In the genomic region with DNA sequence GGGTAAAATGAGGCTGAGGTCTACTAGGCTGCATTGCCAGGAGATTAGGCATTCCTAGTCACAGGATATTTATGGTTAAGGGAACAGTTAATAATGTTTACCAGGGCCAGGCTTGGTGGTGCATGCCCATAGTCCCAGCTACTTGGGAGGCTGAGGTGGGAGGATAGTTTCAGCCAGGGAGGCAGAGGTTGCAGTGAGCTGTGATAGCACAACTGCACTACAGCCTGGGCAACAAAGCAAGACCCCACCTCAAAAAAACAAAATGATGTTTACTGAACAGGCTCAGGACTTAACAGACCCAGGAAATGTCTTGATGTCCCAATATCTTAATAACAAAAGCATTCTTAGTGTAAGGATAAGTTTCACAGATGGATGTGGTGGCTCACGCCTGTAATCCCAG, we compare ENCODE assay signal across 24 cellular contexts. TPM values are rescaled to one million over a fixed set of nuclear protein-coding genes. Genes with fewer than 3 reads are reported as not detected.
"Had no signal": no experiment of that assay in that cellular context is flagged by ENCODE, and none has a peak within 500 bp of the region (broad histone marks: within the 10 kb centered on the region; RNA-seq: fewer than 3 reads in every experiment).

No MANE protein-coding gene starts in this region.

- H3K4me1 ChIP-seq: breast epithelium had no signal

- H3K9me3 ChIP-seq: breast epithelium had no signal

- H3K27me3 Mint-ChIP-seq: activated naive CD4-positive, alpha-beta T cell treated with anti-CD3 and anti-CD28 coated beads, Interleukin-2, amount 10 ng/mL, durations not matched to agents 7 days and 5 days had no signal

- H3K36me3 ChIP-seq: breast epithelium had no signal

- H3K27ac ChIP-seq: breast epithelium, coronary artery, PC-9 had no signal

- ATAC-seq: activated T-cell treated with anti-CD3 and anti-CD28 coated beads, Interleukin-2, amount 50 U/mL, for 72 hours; T-helper 17 cell had no signal

- H3K27ac Mint-ChIP-seq: activated T-helper 2 cell treated with anti-CD3 and anti-CD28 coated beads, Interferon-gamma antibody, Interleukin-2, Interleukin-4, amounts not matched to agents 10 μg/mL and 5 μg/mL and 100 μg/mL, durations not matched to agents 14 hours and 24 hours and 36 hours; T-helper 17 cell had no signal

- H3K9me3 Mint-ChIP-seq: activated T-helper 2 cell treated with anti-CD3 and anti-CD28 coated beads, Interferon-gamma antibody, Interleukin-2, Interleukin-4, amounts not matched to agents 10 μg/mL and 5 μg/mL and 100 μg/mL, durations not matched to agents 14 hours and 24 hours and 36 hours had no signal

- DNase-seq: activated CD4-positive, CD25-positive, alpha-beta regulatory T cell; activated gamma-delta T cell treated with Interleukin-2 at 50 U/mL for 16 hours; activated naive CD4-positive, alpha-beta T cell treated with anti-CD3 and anti-CD28 coated beads, Interleukin-2, amount 10 ng/mL, durations not matched to agents 7 days and 5 days; activated T-cell treated with anti-CD3 and anti-CD28 coated beads, Interleukin-2, amount 50 U/mL, for 72 hours; aorta; caudate nucleus; KBM-7; NCI-H1092 treated with DMSO at 0.1 percent for 48 hours; NCI-H1417 treated with DMSO at 0.1 percent for 48 hours; NCI-H1694; NCI-H2029; NCI-H345; NCI-H510A treated with DMSO at 0.1 percent for 48 hours; NCI-H69; PC-9; SIG-M5; T-helper 17 cell; T-helper 9 cell had no signal

- H3K4me3 ChIP-seq: breast epithelium, coronary artery, PC-9 had no signal

RNA-seq across cellular contexts. Expression of gene CBLIF, which starts 31.9 kb away (rescaled TPM):
- total RNA-seq: activated T-cell treated with anti-CD3 and anti-CD28 coated beads, Interleukin-2, amount 50 U/mL, for 72 hours; activated T-helper 2 cell treated with anti-CD3 and anti-CD28 coated beads, Interferon-gamma antibody, Interleukin-2, Interleukin-4, amounts not matched to agents 10 μg/mL and 5 μg/mL and 100 μg/mL, durations not matched to agents 14 hours and 24 hours and 36 hours; aorta; breast epithelium; chondrocyte; LHCN-M2; MCF 10A; PC-9; T-helper 17 cell had no signal

RNA-seq across cellular contexts. Expression of gene TCN1, which starts 52.9 kb away (rescaled TPM):
- total RNA-seq: activated T-cell treated with anti-CD3 and anti-CD28 coated beads, Interleukin-2, amount 50 U/mL, for 72 hours; aorta; chondrocyte; LHCN-M2; MCF 10A had no signal
